In the genomic region with DNA sequence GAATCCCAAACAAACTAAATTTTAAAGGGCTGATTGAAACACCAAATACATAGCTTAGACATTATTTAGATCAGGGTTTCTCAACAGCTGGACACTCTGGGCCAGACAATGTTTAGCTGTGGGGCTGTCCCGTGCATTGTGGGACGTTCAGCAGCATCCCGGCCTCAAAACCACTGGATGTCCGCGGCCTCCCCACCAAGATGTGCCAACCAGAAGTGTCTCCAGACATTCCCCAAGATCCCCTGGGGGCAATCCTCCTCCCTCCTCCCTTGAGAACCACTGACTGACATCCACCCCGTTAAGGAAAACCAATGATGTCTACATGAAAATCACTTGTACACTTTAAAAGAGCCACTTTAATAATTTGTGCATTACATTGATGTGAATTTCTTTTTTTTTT, we compare ENCODE assay signal across 13 cellular contexts.
"Had no signal": no experiment of that assay in that cellular context is flagged by ENCODE, and none has a peak within 500 bp of the region (broad histone marks: within the 10 kb centered on the region; RNA-seq: fewer than 3 reads in every experiment).

No MANE protein-coding gene starts in this region.

- H3K36me3 ChIP-seq: ascending aorta, esophagus squamous epithelium, gastroesophageal sphincter, right atrium auricular region, transverse colon had no signal

- H3K27me3 Mint-ChIP-seq: activated naive CD8-positive, alpha-beta T cell treated with anti-CD3 and anti-CD28 coated beads, Interleukin-2, amount 50 U/mL, for 24 hours; stimulated activated naive B cell treated with anti-CD40 and anti-IgM and Interleukin-4, amounts not matched to agents 10 μg/mL and 1 μg/mL and 100 μg/mL, for 72 hours had no signal

- H3K27ac Mint-ChIP-seq: activated naive CD8-positive, alpha-beta T cell treated with anti-CD3 and anti-CD28 coated beads, Interleukin-2, amount 50 U/mL, for 24 hours; stimulated activated naive B cell treated with anti-CD40 and anti-IgM and Interleukin-4, amounts not matched to agents 10 μg/mL and 1 μg/mL and 100 μg/mL, for 72 hours; T-helper 2 cell treated with Interferon-gamma antibody and Interleukin-4, amounts not matched to agents 5 μg/mL and 100 μg/mL, for 36 hours had no signal

- ATAC-seq: activated CD4-positive, CD25-positive, alpha-beta regulatory T cell treated with anti-CD3 and anti-CD28 coated beads, Interleukin-2, amount 50 U/mL, for 24 hours; activated naive CD8-positive, alpha-beta T cell treated with anti-CD3 and anti-CD28 coated beads, Interleukin-2, amount 50 U/mL, for 24 hours; gastroesophageal sphincter; stimulated activated naive B cell treated with anti-CD40 and anti-IgM and Interleukin-4, amounts not matched to agents 10 μg/mL and 1 μg/mL and 100 μg/mL, for 72 hours had no signal

- H3K4me1 ChIP-seq: ascending aorta, gastroesophageal sphincter, right atrium auricular region had no signal

- H3K27me3 ChIP-seq: ascending aorta, esophagus squamous epithelium, gastroesophageal sphincter, right atrium auricular region, transverse colon had no signal

- H3K4me3 ChIP-seq: ascending aorta, esophagus squamous epithelium, gastroesophageal sphincter, right atrium auricular region, transverse colon had no signal

- DNase-seq: activated CD4-positive, alpha-beta T cell treated with anti-CD3 and anti-CD28 coated beads, Interleukin-2, amount 50 U/mL, for 4 hours; activated naive CD8-positive, alpha-beta T cell treated with anti-CD3 and anti-CD28 coated beads, Interleukin-2, amount 50 U/mL, for 24 hours; activated T-cell treated with anti-CD3 and anti-CD28 coated beads, Interleukin-2, amount 50 U/mL, for 48 hours; esophagus squamous epithelium; kidney glomerular epithelial cell; small intestine; stimulated activated naive B cell treated with anti-CD40 and anti-IgM and Interleukin-4, amounts not matched to agents 10 μg/mL and 1 μg/mL and 100 μg/mL, for 72 hours; transverse colon had no signal

- H3K9me3 ChIP-seq: ascending aorta, esophagus squamous epithelium, gastroesophageal sphincter, right atrium auricular region, transverse colon had no signal

- H3K27ac ChIP-seq: ascending aorta, esophagus squamous epithelium, gastroesophageal sphincter, right atrium auricular region, transverse colon had no signal

- H3K9me3 Mint-ChIP-seq: activated naive CD8-positive, alpha-beta T cell treated with anti-CD3 and anti-CD28 coated beads, Interleukin-2, amount 50 U/mL, for 24 hours; T-helper 2 cell treated with Interferon-gamma antibody and Interleukin-4, amounts not matched to agents 5 μg/mL and 100 μg/mL, for 36 hours had no signal

- H3K4me3 Mint-ChIP-seq: activated naive CD8-positive, alpha-beta T cell treated with anti-CD3 and anti-CD28 coated beads, Interleukin-2, amount 50 U/mL, for 24 hours; stimulated activated naive B cell treated with anti-CD40 and anti-IgM and Interleukin-4, amounts not matched to agents 10 μg/mL and 1 μg/mL and 100 μg/mL, for 72 hours; T-helper 2 cell treated with Interferon-gamma antibody and Interleukin-4, amounts not matched to agents 5 μg/mL and 100 μg/mL, for 36 hours had no signal
